8 cellular contexts compared by ENCODE assay signal in the genomic region with DNA sequence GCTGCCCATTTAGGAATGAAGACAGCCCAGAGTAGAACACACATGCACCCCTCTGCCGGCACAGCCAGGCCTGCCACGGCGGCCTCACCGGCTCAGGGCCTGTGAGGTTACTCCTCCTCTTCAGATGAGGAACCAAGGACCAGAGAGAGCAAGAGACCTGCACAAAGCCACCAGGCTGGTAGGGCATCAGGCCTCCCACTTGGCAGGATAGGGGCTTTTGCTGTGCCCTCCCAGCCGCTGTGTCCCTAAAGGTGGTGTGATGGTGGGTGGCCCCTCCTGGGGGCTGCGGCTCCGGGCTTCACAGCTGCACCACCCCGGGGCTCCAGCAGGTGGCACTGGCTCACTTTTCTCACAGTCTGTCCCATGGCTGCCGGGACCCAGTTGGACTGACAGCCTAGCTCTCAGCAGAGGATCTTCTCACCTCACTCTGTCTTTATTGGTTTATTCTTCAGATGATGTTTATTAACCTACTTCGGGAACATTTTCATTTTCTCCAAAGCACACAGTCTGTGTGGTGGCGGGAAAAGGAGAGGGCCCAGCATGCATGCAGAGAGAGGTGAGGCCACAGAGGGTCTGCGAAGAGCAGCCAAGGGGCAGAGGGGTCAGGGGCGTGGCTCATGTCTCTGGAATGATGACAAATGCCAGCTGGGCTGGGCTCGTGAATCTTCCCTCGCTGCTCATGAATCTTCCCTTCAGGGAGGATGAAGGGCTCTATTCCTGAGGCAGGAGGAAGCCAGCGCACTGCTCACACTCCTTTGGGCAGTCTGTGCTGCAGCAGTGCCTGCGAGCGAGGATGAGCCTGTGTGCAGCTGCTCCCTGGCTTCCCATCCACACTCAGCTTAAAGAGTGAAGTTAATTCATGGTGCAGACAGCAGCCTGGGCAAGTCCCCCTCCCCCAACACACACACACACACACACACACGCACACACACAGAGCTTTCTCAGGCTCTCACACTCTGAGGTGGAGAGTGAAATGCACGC.
DNase-seq lines count a peak whose midpoint lies in the region; ATAC-seq and TF ChIP-seq lines count a peak whose summit lies in the region.

No MANE protein-coding gene starts in this region.

- no peaks in the 10 kb centered on the region for H3K27me3 ChIP-seq in CD8-positive, alpha-beta T cell (ENCODE audit: insufficient read depth, low read length)

- H3K4me1 ChIP-seq in CD8-positive, alpha-beta T cell (ENCODE audit: insufficient read depth, low read length), result no peaks in the 10 kb centered on the region
- peaks cover under 1% of the 10 kb centered on the region for H3K4me1 ChIP-seq in OCI-LY7 (ENCODE audit: insufficient read depth, low read length, poor library complexity, severe bottlenecking)

- DNase-seq in CD8-positive, alpha-beta T cell, result peak; percentile 48 to 77 (median 56)
- DNase-seq in HEK293T (ENCODE audit: extremely low spot score) (peak; percentile 89), OCI-LY7 (ENCODE audit: low spot score) (peak; percentile 71), fibroblast of peridontal ligament (ENCODE audit: extremely low read depth) (peak; percentile 54), nephron progenitor cell (peak; percentile 90)
- peak; percentile 57 for DNase-seq in activated T-cell treated with anti-CD3 and anti-CD28 coated beads, Interleukin-2, amount 50 U/mL, for 4 hours
- peak; percentile 15 to 72 (median 58) for DNase-seq in stimulated activated naive CD4-positive, alpha-beta T cell (lab: John Stamatoyannopoulos, UW)

- POLR2A ChIA-PET in CD8-positive, alpha-beta T cell (lab: Charles Lee), result no interaction called here
- POLR2A ChIA-PET in HEK293T (lab: Yijun Ruan, JAX), result interaction anchor here (1.3 kb wide), 1 partner anchor 572 kb away, joined by 3 read pairs; no protein-coding TSS in a partner anchor
- POLR2A ChIA-PET in OCI-LY7 (lab: Charles Lee), result interaction anchor here (0.6 to 1.0 kb wide), 2 partner anchors 33 to 807 kb away, joined by 3 read pairs; no protein-coding TSS in a partner anchor

- peak; percentile 88 for ATAC-seq in CD8-positive, alpha-beta T cell
- ATAC-seq in activated T-cell treated with anti-CD3 and anti-CD28 coated beads, Interleukin-2, amount 50 U/mL, for 4 hours, result peak; percentile 80 to 86
- ATAC-seq in GM21367 (IDR thresholded peaks at IDR 0.05; ENCODE audit: unreplicated experiment), result no peak

- H3K27ac ChIP-seq in CD8-positive, alpha-beta T cell (ENCODE audit: low read depth, low read length), result no peak overlapping the region
- no peak overlapping the region for H3K27ac ChIP-seq in OCI-LY7 (ENCODE audit: low read depth, low read length, poor library complexity, severe bottlenecking)

- H3K4me3 ChIP-seq in CD8-positive, alpha-beta T cell (ENCODE audit: low read depth, low read length), result no peak overlapping the region
- no peak overlapping the region for H3K4me3 ChIP-seq in OCI-LY7 (ENCODE audit: low read depth, low read length, poor library complexity, severe bottlenecking)

- CTCF ChIA-PET in CD8-positive, alpha-beta T cell (lab: Charles Lee), result interaction anchor here (0.6 to 3.9 kb wide), 17 partner anchors 8 to 808 kb away, joined by 3 to 35 read pairs (median 4); no protein-coding TSS in a partner anchor
- CTCF ChIA-PET in HEK293T (lab: Yijun Ruan, JAX) (interaction anchor here (0.6 to 2.2 kb wide), 9 partner anchors 10 to 822 kb away, joined by 3 to 11 read pairs (median 4); no protein-coding TSS in a partner anchor), OCI-LY7 (lab: Charles Lee; ENCODE audit: unreplicated experiment) (interaction anchor here (0.5 to 0.6 kb wide), 2 partner anchors 1133 to 1423 kb away, joined by 3 read pairs; no protein-coding TSS in a partner anchor)

- no peaks in the 10 kb centered on the region for H4K20me1 ChIP-seq in OCI-LY7 (ENCODE audit: insufficient read depth, low read length)

- H3K9me3 ChIP-seq in CD8-positive, alpha-beta T cell (ENCODE audit: low read length), result no peaks in the 10 kb centered on the region
- H3K9me3 ChIP-seq in OCI-LY7 (ENCODE audit: low read length), result no peaks in the 10 kb centered on the region

- BruUV-seq in OCI-LY7 (replicated peaks; lab: Mats Ljungman, UMichigan), result no TSS peak

- H3K36me3 ChIP-seq in CD8-positive, alpha-beta T cell (ENCODE audit: insufficient read depth, low read length), result no peaks in the 10 kb centered on the region
- no peaks in the 10 kb centered on the region for H3K36me3 ChIP-seq in OCI-LY7 (ENCODE audit: insufficient read depth, low read length)

- H3K27ac Mint-ChIP-seq in CD8-positive, alpha-beta T cell, result no peak overlapping the region
- H3K27ac Mint-ChIP-seq in nephron progenitor cell, result peak overlapping the region; percentile 80

- H3K4me3 Mint-ChIP-seq in CD8-positive, alpha-beta T cell, result no peak overlapping the region
- H3K4me3 Mint-ChIP-seq in activated T-cell treated with anti-CD3 and anti-CD28 coated beads, Interleukin-2, amount 50 U/mL, for 4 hours, result no peak overlapping the region
- peak overlapping the region; percentile 66 for H3K4me3 Mint-ChIP-seq in nephron progenitor cell

- H3K4me2 ChIP-seq in OCI-LY7 (ENCODE audit: low read length), result no peak overlapping the region

- no peaks in the 10 kb centered on the region for H3K36me3 Mint-ChIP-seq in CD8-positive, alpha-beta T cell
- H3K36me3 Mint-ChIP-seq in activated T-cell treated with anti-CD3 and anti-CD28 coated beads, Interleukin-2, amount 50 U/mL, for 4 hours (ENCODE audit: insufficient read depth), result no peaks in the 10 kb centered on the region
- peaks cover 5% of the 10 kb centered on the region for H3K36me3 Mint-ChIP-seq in nephron progenitor cell (ENCODE audit: low read depth)

- no peaks in the 10 kb centered on the region for H3K27me3 Mint-ChIP-seq in CD8-positive, alpha-beta T cell (ENCODE audit: low read depth)
- no peaks in the 10 kb centered on the region for H3K27me3 Mint-ChIP-seq in activated T-cell treated with anti-CD3 and anti-CD28 coated beads, Interleukin-2, amount 50 U/mL, for 4 hours (ENCODE audit: low read depth)
- H3K27me3 Mint-ChIP-seq in nephron progenitor cell (ENCODE audit: low read depth, poor library complexity), result peaks cover 11% of the 10 kb centered on the region

- no peaks in the 10 kb centered on the region for H3K9me3 Mint-ChIP-seq in CD8-positive, alpha-beta T cell
- no peaks in the 10 kb centered on the region for H3K9me3 Mint-ChIP-seq in activated T-cell treated with anti-CD3 and anti-CD28 coated beads, Interleukin-2, amount 50 U/mL, for 4 hours
- H3K9me3 Mint-ChIP-seq in nephron progenitor cell, result no peaks in the 10 kb centered on the region

- H3K4me1 Mint-ChIP-seq in CD8-positive, alpha-beta T cell (ENCODE audit: low read depth), result no peaks in the 10 kb centered on the region
- H3K4me1 Mint-ChIP-seq in activated T-cell treated with anti-CD3 and anti-CD28 coated beads, Interleukin-2, amount 50 U/mL, for 4 hours (ENCODE audit: low read depth), result peaks cover 2% of the 10 kb centered on the region
- H3K4me1 Mint-ChIP-seq in nephron progenitor cell, result peaks cover 87% of the 10 kb centered on the region

- TF ChIP-seq CTCF in CD8-positive, alpha-beta T cell (IDR thresholded peaks at IDR 0.05), result peak; percentile 73
- TF ChIP-seq CTCF in OCI-LY7 (conservative IDR thresholded peaks at IDR 0.05; ENCODE audit: low read length) (peak; percentile 97), nephron progenitor cell (IDR thresholded peaks at IDR 0.05) (peak; percentile 96)

- intact Hi-C loops in CD8-positive, alpha-beta T cell (cut with DNase I, micrococcal nuclease), result loop anchor here in 1 of 2 experiments (1.0 to 10.0 kb wide), 5 partner anchors 422 to 1225 kb away; no protein-coding TSS in a partner anchor
- intact Hi-C loops in OCI-LY7 (cut with micrococcal nuclease; ENCODE audit: unreplicated experiment), result loop anchor here (2.0 to 5.0 kb wide), 2 partner anchors 422 to 575 kb away; no protein-coding TSS in a partner anchor

- no peak overlapping the region for H2AFZ ChIP-seq in OCI-LY7 (ENCODE audit: low read length)

- no peaks in the 10 kb centered on the region for H3K79me2 ChIP-seq in OCI-LY7 (ENCODE audit: insufficient read depth, low read depth, low read length)

- H3K9me2 ChIP-seq in OCI-LY7 (ENCODE audit: insufficient read depth, low read length), result no peaks in the 10 kb centered on the region

TF ChIP-seq in HEK293T, 16 proteins besides CTCF, POLR2A, EP300 and RAD21:
- TF ChIP-seq SP1 (IDR thresholded peaks at IDR 0.05) (no peak), FOXM1 (IDR thresholded peaks at IDR 0.05; ENCODE audit: borderline replicate concordance) (peak; percentile 52; the same call in 1 of the 2 replicates), L3MBTL2 (conservative IDR thresholded peaks at IDR 0.05) (0 out of 2 replicates have a peak, but pooled peaks have one; percentile 7), TARDBP (IDR thresholded peaks at IDR 0.05) (no peak), ARNT (IDR thresholded peaks at IDR 0.05) (no peak), FOXA1 (IDR thresholded peaks at IDR 0.05) (no peak), HDGF (IDR thresholded peaks at IDR 0.05; ENCODE audit: borderline replicate concordance) (no peak), NFRKB (IDR thresholded peaks at IDR 0.05) (no peak), BHLHE40 (IDR thresholded peaks at IDR 0.05; ENCODE audit: borderline replicate concordance) (no peak)
- TF ChIP-seq, protein P1, sequence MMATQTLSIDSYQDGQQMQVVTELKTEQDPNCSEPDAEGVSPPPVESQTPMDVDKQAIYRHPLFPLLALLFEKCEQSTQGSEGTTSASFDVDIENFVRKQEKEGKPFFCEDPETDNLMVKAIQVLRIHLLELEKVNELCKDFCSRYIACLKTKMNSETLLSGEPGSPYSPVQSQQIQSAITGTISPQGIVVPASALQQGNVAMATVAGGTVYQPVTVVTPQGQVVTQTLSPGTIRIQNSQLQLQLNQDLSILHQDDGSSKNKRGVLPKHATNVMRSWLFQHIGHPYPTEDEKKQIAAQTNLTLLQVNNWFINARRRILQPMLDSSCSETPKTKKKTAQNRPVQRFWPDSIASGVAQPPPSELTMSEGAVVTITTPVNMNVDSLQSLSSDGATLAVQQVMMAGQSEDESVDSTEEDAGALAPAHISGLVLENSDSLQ (IDR thresholded peaks at IDR 0.05), result peak; percentile 76
